Comparison of ENCODE assay signal across 1 cellular context in genomic region chrX:154010330-154011087, GRCh38.
TF ChIP-seq lines count a peak whose summit lies in the region.

No MANE protein-coding gene starts in this region.

TF ChIP-seq in endothelial cell of umbilical vein, 7 proteins besides CTCF, POLR2A, EP300 and RAD21:
- TF ChIP-seq EZH2 (IDR thresholded peaks at IDR 0.05; ENCODE audit: borderline replicate concordance, low read depth, low read length, severe bottlenecking) (no peak), MYC (IDR thresholded peaks at IDR 0.05; ENCODE audit: low read depth, low read length) (no peak), FOS (IDR thresholded peaks at IDR 0.05; ENCODE audit: borderline replicate concordance, insufficient read depth, low read length) (no peak), MAX (IDR thresholded peaks at IDR 0.05; ENCODE audit: insufficient read depth, insufficient read length) (no peak), JUN (IDR thresholded peaks at IDR 0.05; ENCODE audit: borderline replicate concordance, insufficient read depth, insufficient read length, low read depth) (no peak), POLR2AphosphoS5 (IDR thresholded peaks at IDR 0.05; ENCODE audit: insufficient read depth, low read depth, low read length) (no peak), GATA2 (IDR thresholded peaks at IDR 0.05; ENCODE audit: insufficient read depth, insufficient read length, low read depth, low read length) (no peak)
